Comparison of ENCODE assay signal across 8 cellular contexts in genomic region chr4:38667005-38667771, GRCh38. TPM values are rescaled to one million over a fixed set of nuclear protein-coding genes. Genes with fewer than 3 reads are reported as not detected.
DNase-seq lines count a peak whose midpoint lies in the region; ATAC-seq and TF ChIP-seq lines count a peak whose summit lies in the region.

No MANE protein-coding gene starts in this region.

- peak; percentile 54 for ATAC-seq in activated CD4-positive, alpha-beta T cell treated with anti-CD3 and anti-CD28 coated beads for 36 hours
- ATAC-seq in GM21737 (IDR thresholded peaks at IDR 0.05; ENCODE audit: unreplicated experiment) = no peak

- H3K27ac Mint-ChIP-seq in activated CD4-positive, alpha-beta T cell treated with anti-CD3 and anti-CD28 coated beads for 36 hours = peak overlapping the region; percentile 72

- intact Hi-C loops in activated CD4-positive, alpha-beta T cell treated with anti-CD3 and anti-CD28 coated beads for 36 hours (cut with DNase I, micrococcal nuclease) = loop anchor here (2.0 to 10.0 kb wide), 5 partner anchors 142 to 858 kb away; partner anchors contain the start of gene UGDH (in 1 of the 2)

- H3K36me3 ChIP-seq in BJ (ENCODE audit: control insufficient read depth, insufficient read depth, low read length) = no peaks in the 10 kb centered on the region
- no peaks in the 10 kb centered on the region for H3K36me3 ChIP-seq in HEK293 (ENCODE audit: control insufficient read depth in 2 of 2, insufficient read depth in 1 of 2, low read length in 2 of 2)

- no peak for TF ChIP-seq CTCF in BJ (IDR thresholded peaks at IDR 0.05; ENCODE audit: insufficient read depth, low read depth, low read length)
- no peak for TF ChIP-seq CTCF in HEK293 (tag by site-specific recombination; IDR thresholded peaks at IDR 0.05)

- no peaks in the 10 kb centered on the region for H3K9me3 Mint-ChIP-seq in activated CD4-positive, alpha-beta T cell treated with anti-CD3 and anti-CD28 coated beads for 36 hours (ENCODE audit: low read depth)

- CTCF ChIA-PET in BJ (lab: Yijun Ruan, JAX) (interaction anchor here (0.6 to 2.4 kb wide), 7 partner anchors 8 to 507 kb away, joined by 3 to 13 read pairs (median 4); no protein-coding TSS in a partner anchor), HEK293 (lab: Yijun Ruan, JAX) (interaction anchor here (0.8 to 1.3 kb wide), 2 partner anchors 8 to 347 kb away, joined by 3 to 7 read pairs; no protein-coding TSS in a partner anchor)
- CTCF ChIA-PET in activated CD4-positive, alpha-beta T cell treated with anti-CD3 and anti-CD28 coated beads for 36 hours (lab: Charles Lee) = interaction anchor here (1.0 to 2.8 kb wide), 8 partner anchors 8 to 488 kb away, joined by 3 to 11 read pairs (median 6); no protein-coding TSS in a partner anchor

- H3K4me3 ChIP-seq in BJ (ENCODE audit: low read depth, low read length) (peak overlapping the region; percentile 88), HEK293 (ENCODE audit: low read depth, low read length) (peak overlapping the region; percentile 66)

- DNase-seq in BJ (ENCODE audit: low read depth) (peak; percentile 92), NCI-H446 (lab: John Stamatoyannopoulos, UW) (peak; percentile 40 to 64), dermis blood vessel endothelial cell (peak; percentile 99)
- peak; percentile 72 for DNase-seq in activated CD4-positive, alpha-beta T cell treated with anti-CD3 and anti-CD28 coated beads for 36 hours
- DNase-seq in stimulated activated CD4-positive, alpha-beta T cell treated with anti-CD3 and anti-CD28 coated beads, Interleukin-2, amount 100 ng/mL, for 24 hours = peak; percentile 35 to 52

- no peaks in the 10 kb centered on the region for H3K9me3 ChIP-seq in HEK293 (ENCODE audit: control insufficient read depth, insufficient read depth, low read depth, low read length)

- H3K27me3 ChIP-seq in BJ (ENCODE audit: control insufficient read depth, insufficient read depth, low read length) = no peaks in the 10 kb centered on the region
- H3K27me3 ChIP-seq in layer of hippocampus (ENCODE audit: control insufficient read depth, insufficient read depth, low read length) = no peaks in the 10 kb centered on the region

- H3K4me3 Mint-ChIP-seq in activated CD4-positive, alpha-beta T cell treated with anti-CD3 and anti-CD28 coated beads for 36 hours = peak overlapping the region; percentile 88

- H3K27me3 Mint-ChIP-seq in activated CD4-positive, alpha-beta T cell treated with anti-CD3 and anti-CD28 coated beads for 36 hours = no peaks in the 10 kb centered on the region

- POLR2A ChIA-PET in BJ (lab: Charles Lee) (no interaction called here), HEK293 (lab: Yijun Ruan, JAX) (no interaction called here)
- POLR2A ChIA-PET in activated CD4-positive, alpha-beta T cell treated with anti-CD3 and anti-CD28 coated beads for 36 hours (lab: Charles Lee) = interaction anchor here (0.8 to 1.3 kb wide), 2 partner anchors 8 to 357 kb away, joined by 3 to 4 read pairs; no protein-coding TSS in a partner anchor

- peaks cover 9% of the 10 kb centered on the region; the same call in 1 of the 2 replicates for H3K4me1 ChIP-seq in HEK293 (ENCODE audit: control insufficient read depth, insufficient read depth, low read length)

- peaks cover 71% of the 10 kb centered on the region for H3K4me1 Mint-ChIP-seq in activated CD4-positive, alpha-beta T cell treated with anti-CD3 and anti-CD28 coated beads for 36 hours

- peaks cover 4% of the 10 kb centered on the region for H3K36me3 Mint-ChIP-seq in activated CD4-positive, alpha-beta T cell treated with anti-CD3 and anti-CD28 coated beads for 36 hours (ENCODE audit: low read depth)

- H3K27ac ChIP-seq in HEK293 (ENCODE audit: extremely low read depth, low read depth, low read length) = no peak overlapping the region; the same call in 1 of the 2 replicates
- peak overlapping the region; percentile 73 for H3K27ac ChIP-seq in layer of hippocampus (ENCODE audit: low read depth, low read length)

TF ChIP-seq in HEK293, 187 proteins besides CTCF, POLR2A, EP300 and RAD21 (continues in another document):
- no peak for TF ChIP-seq ZNF560 (tag by site-specific recombination; IDR thresholded peaks at IDR 0.05; ENCODE audit: borderline replicate concordance)
- 0 out of 2 replicates have a peak, but pooled peaks have one; percentile 14 for TF ChIP-seq GLIS1 (tag by site-specific recombination; IDR thresholded peaks at IDR 0.05)
- no peak for TF ChIP-seq ZNF777 (tag by site-specific recombination; IDR thresholded peaks at IDR 0.05; ENCODE audit: borderline replicate concordance)
- no peak for TF ChIP-seq ZNF433 (tag by site-specific recombination; IDR thresholded peaks at IDR 0.05; ENCODE audit: low read depth)
- peak; percentile 56 for TF ChIP-seq ZEB2 (tag by site-specific recombination; IDR thresholded peaks at IDR 0.05)
- TF ChIP-seq PRDM10 (tag by site-specific recombination; IDR thresholded peaks at IDR 0.05) = peak; percentile 98
- TF ChIP-seq KLF9 (tag by site-specific recombination; IDR thresholded peaks at IDR 0.05; ENCODE audit: low read depth) = no peak
- peak; percentile 34; the same call in 1 of the 2 replicates for TF ChIP-seq ZIC2 (tag by site-specific recombination; IDR thresholded peaks at IDR 0.05)
- peak; percentile 58 for TF ChIP-seq ZBTB8A (tag by site-specific recombination; IDR thresholded peaks at IDR 0.05)
- peak; percentile 33; the same call in 1 of the 2 replicates for TF ChIP-seq ZBTB20 (tag by site-specific recombination; IDR thresholded peaks at IDR 0.05)
- TF ChIP-seq KLF17 (tag by site-specific recombination; IDR thresholded peaks at IDR 0.05) = peak; percentile 97
- no peak for TF ChIP-seq ZNF394 (tag by site-specific recombination; IDR thresholded peaks at IDR 0.05; ENCODE audit: borderline replicate concordance)
- TF ChIP-seq ZNF48 (tag by site-specific recombination; IDR thresholded peaks at IDR 0.05) = no peak
- peak; percentile 84 for TF ChIP-seq FEZF1 (tag by site-specific recombination; IDR thresholded peaks at IDR 0.05)
- no peak for TF ChIP-seq ZNF155 (tag by site-specific recombination; IDR thresholded peaks at IDR 0.05)
- no peak for TF ChIP-seq ZNF621 (tag by site-specific recombination; IDR thresholded peaks at IDR 0.05)
- no peak for TF ChIP-seq ZNF704 (tag by site-specific recombination; IDR thresholded peaks at IDR 0.05)
- TF ChIP-seq ZNF629 (tag by site-specific recombination; IDR thresholded peaks at IDR 0.05) = peak; percentile 96
- peak; percentile 42; the same call in 1 of the 2 replicates for TF ChIP-seq OSR2 (tag by site-specific recombination; IDR thresholded peaks at IDR 0.05)
- TF ChIP-seq PRDM1 (tag by site-specific recombination; IDR thresholded peaks at IDR 0.05) = 0 out of 2 replicates have a peak, but pooled peaks have one; percentile 33
- TF ChIP-seq ZNF426 (tag by site-specific recombination; IDR thresholded peaks at IDR 0.05) = no peak

RNA-seq across cellular contexts. Expression of gene KLF3, which starts 3.2 kb away (rescaled TPM):
- 11.4 and 11.7 TPM in 2 replicates for polyA plus RNA-seq in BJ (2011; rRNA removed)
- polyA minus RNA-seq in BJ (2011; rRNA and poly(A)+ RNA removed) = 18.3 and 19.9 TPM in 2 replicates
- total RNA-seq in activated CD4-positive, alpha-beta T cell treated with anti-CD3 and anti-CD28 coated beads for 36 hours = 1 to 10 TPM; 6.1 to 6.2 TPM
- 26.4 and 32.7 TPM in 2 replicates for total RNA-seq in dermis blood vessel endothelial cell

Comparison
In these comparisons a context has a peak if more than half of its experiments do, and no peak if none do; other contexts are left out.
1. DNase-seq: peak in every context shown above with its lines; median percentile 99 in dermis blood vessel endothelial cell; 92 in BJ; 72 in activated CD4-positive, alpha-beta T cell treated with anti-CD3 and anti-CD28 coated beads for 36 hours; 52 in NCI-H446; 44 in stimulated activated CD4-positive, alpha-beta T cell treated with anti-CD3 and anti-CD28 coated beads, Interleukin-2, amount 100 ng/mL, for 24 hours.